Comparison of ENCODE assay signal across 1 cellular context in the genomic region with DNA sequence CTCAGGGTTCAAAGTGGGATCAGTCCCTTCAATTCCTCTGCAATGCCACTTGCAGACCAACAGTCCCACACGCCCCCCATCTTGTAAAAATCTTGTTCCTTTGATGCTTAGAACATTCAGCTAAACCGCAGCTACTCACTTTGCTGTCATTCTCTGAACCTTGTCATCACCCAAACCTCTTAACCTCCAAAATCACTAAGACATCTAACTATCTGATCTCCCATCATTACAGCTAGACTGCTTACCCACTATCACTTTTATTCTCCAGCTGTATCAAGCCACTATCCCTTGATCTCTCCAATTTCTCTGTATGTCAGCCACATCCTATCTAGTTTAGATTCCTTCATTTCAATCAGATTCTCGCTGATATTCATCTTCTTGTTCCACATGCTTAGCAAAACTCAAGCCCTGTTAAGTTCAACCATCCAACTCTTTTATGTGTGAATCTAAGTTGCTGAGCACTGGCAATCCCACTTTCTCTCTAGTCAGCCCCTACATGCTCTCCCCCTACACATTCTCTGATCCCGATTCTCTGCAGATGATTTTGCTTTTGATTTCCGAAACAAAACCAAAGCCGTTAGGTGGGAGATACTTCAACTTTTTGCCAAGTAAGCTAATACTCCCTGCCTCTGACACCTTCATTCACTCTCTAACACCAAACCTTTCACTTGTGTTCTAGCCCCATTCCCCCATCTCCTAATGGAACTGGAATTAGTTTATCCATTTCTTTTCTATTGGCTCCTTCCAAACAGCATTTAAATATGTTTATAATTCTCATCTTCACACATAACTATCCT.
TF ChIP-seq lines count a peak whose summit lies in the region.

No MANE protein-coding gene starts in this region.

TF ChIP-seq in WTC11, 78 proteins besides CTCF, POLR2A, EP300 and RAD21:
- no peak for TF ChIP-seq ATF1 (CRISPR knock-in tag; IDR thresholded peaks at IDR 0.05)
- TF ChIP-seq, protein P1, sequence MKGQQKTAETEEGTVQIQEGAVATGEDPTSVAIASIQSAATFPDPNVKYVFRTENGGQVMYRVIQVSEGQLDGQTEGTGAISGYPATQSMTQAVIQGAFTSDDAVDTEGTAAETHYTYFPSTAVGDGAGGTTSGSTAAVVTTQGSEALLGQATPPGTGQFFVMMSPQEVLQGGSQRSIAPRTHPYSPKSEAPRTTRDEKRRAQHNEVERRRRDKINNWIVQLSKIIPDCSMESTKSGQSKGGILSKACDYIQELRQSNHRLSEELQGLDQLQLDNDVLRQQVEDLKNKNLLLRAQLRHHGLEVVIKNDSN (CRISPR knock-in tag; IDR thresholded peaks at IDR 0.05) = no peak
- TF ChIP-seq JUN (CRISPR knock-in tag; IDR thresholded peaks at IDR 0.05) = no peak
- TF ChIP-seq ZNF396 (CRISPR knock-in tag; IDR thresholded peaks at IDR 0.05; ENCODE audit: borderline replicate concordance) = no peak
- no peak for TF ChIP-seq ZNF416 (CRISPR knock-in tag; IDR thresholded peaks at IDR 0.05)
- no peak for TF ChIP-seq ZNF219 (CRISPR knock-in tag; IDR thresholded peaks at IDR 0.05; ENCODE audit: borderline replicate concordance)
- no peak for TF ChIP-seq TCF7 (CRISPR knock-in tag; IDR thresholded peaks at IDR 0.05; ENCODE audit: low read depth)
- no peak for TF ChIP-seq FOXJ3 (CRISPR knock-in tag; IDR thresholded peaks at IDR 0.05; ENCODE audit: borderline replicate concordance)
- no peak for TF ChIP-seq ZBTB43 (CRISPR knock-in tag; IDR thresholded peaks at IDR 0.05)
- TF ChIP-seq E2F1 (CRISPR knock-in tag; IDR thresholded peaks at IDR 0.05) = no peak
- TF ChIP-seq ETV6 (CRISPR knock-in tag; IDR thresholded peaks at IDR 0.05) = no peak
- no peak for TF ChIP-seq FOXK1 (CRISPR knock-in tag; IDR thresholded peaks at IDR 0.05)
- TF ChIP-seq CREM (CRISPR knock-in tag; IDR thresholded peaks at IDR 0.05) = no peak
- TF ChIP-seq SP1 (CRISPR knock-in tag; conservative IDR thresholded peaks at IDR 0.05) = no peak
- TF ChIP-seq NFE2L1 (CRISPR knock-in tag; IDR thresholded peaks at IDR 0.05) = no peak
- TF ChIP-seq, protein P2, sequence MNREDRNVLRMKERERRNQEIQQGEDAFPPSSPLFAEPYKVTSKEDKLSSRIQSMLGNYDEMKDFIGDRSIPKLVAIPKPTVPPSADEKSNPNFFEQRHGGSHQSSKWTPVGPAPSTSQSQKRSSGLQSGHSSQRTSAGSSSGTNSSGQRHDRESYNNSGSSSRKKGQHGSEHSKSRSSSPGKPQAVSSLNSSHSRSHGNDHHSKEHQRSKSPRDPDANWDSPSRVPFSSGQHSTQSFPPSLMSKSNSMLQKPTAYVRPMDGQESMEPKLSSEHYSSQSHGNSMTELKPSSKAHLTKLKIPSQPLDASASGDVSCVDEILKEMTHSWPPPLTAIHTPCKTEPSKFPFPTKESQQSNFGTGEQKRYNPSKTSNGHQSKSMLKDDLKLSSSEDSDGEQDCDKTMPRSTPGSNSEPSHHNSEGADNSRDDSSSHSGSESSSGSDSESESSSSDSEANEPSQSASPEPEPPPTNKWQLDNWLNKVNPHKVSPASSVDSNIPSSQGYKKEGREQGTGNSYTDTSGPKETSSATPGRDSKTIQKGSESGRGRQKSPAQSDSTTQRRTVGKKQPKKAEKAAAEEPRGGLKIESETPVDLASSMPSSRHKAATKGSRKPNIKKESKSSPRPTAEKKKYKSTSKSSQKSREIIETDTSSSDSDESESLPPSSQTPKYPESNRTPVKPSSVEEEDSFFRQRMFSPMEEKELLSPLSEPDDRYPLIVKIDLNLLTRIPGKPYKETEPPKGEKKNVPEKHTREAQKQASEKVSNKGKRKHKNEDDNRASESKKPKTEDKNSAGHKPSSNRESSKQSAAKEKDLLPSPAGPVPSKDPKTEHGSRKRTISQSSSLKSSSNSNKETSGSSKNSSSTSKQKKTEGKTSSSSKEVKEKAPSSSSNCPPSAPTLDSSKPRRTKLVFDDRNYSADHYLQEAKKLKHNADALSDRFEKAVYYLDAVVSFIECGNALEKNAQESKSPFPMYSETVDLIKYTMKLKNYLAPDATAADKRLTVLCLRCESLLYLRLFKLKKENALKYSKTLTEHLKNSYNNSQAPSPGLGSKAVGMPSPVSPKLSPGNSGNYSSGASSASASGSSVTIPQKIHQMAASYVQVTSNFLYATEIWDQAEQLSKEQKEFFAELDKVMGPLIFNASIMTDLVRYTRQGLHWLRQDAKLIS (CRISPR knock-in tag; IDR thresholded peaks at IDR 0.05; ENCODE audit: borderline replicate concordance) = no peak
- no peak for TF ChIP-seq SMAD3 (CRISPR knock-in tag; IDR thresholded peaks at IDR 0.05; ENCODE audit: borderline replicate concordance)
- no peak for TF ChIP-seq PREB (CRISPR knock-in tag; IDR thresholded peaks at IDR 0.05; ENCODE audit: borderline replicate concordance)
